Comparison of ENCODE assay signal across 14 cellular contexts in the genomic region with DNA sequence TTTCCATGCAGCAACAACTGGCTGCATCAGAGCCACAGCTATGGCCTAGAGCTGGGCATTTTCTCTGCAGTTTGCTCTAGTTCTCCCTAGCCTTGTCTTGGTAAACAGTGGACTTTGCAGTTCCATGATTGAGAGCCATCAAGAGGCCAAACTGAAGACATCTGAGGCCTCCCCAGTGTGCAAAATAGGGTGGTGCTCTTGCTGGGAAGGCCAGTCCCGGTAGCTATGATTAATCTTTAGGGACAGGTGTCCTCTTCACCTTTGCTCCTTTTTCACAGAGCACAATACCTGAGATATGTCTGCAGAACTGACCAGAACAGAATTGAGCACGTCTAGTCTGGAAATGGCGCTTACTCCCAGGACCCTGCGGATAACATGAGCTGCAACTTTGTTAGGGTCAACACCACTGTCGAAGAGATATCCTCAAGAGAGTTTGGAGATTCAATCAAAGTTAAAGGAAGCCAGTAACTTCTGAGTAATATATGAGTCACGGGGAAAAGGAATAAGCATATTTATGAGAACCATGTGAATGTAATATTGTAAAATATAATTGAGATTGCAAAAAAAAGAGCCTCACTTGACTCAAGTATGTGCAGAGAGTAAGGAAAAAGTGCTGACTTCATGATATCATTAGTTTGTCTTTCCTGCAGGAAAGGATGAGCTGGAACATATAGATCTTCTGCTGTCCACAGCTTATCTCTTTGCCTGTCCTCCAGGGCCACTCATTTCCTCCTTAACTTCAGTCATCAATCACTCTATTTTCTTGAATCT.
DNase-seq lines count a peak whose midpoint lies in the region; ATAC-seq and TF ChIP-seq lines count a peak whose summit lies in the region.
"Had no signal": no experiment of that assay in that cellular context is flagged by ENCODE, and none has a peak within 500 bp of the region (broad histone marks: within the 10 kb centered on the region; RNA-seq: fewer than 3 reads in every experiment).

No MANE protein-coding gene starts in this region.

- H3K36me3 ChIP-seq in GM23248 (ENCODE audit: low read depth): no peaks in the 10 kb centered on the region
- no peaks in the 10 kb centered on the region for H3K36me3 ChIP-seq in smooth muscle cell (ENCODE audit: low read depth)

- no peaks in the 10 kb centered on the region for H3K9me2 ChIP-seq in GM23248 (ENCODE audit: insufficient read depth)

- no peak overlapping the region for H3K4me3 Mint-ChIP-seq in WTC11

- no peaks in the 10 kb centered on the region for H3K9me3 Mint-ChIP-seq in WTC11

- CTCF ChIA-PET in WTC11 (lab: Charles Lee): interaction anchor here (0.6 to 0.7 kb wide), 2 partner anchors 22 to 295 kb away, joined by 3 read pairs; no protein-coding TSS in a partner anchor

- H3K4me1 ChIP-seq in GM23248 (ENCODE audit: insufficient read depth): peaks cover 22% of the 10 kb centered on the region
- peaks cover 7% of the 10 kb centered on the region for H3K4me1 ChIP-seq in smooth muscle cell (ENCODE audit: low read depth)

- H3K27me3 Mint-ChIP-seq in WTC11 (ENCODE audit: low read depth): no peaks in the 10 kb centered on the region

- no peak overlapping the region for H2AFZ ChIP-seq in GM23248
- no peak overlapping the region for H2AFZ ChIP-seq in smooth muscle cell (ENCODE audit: low read depth)

- peak; percentile 72 for DNase-seq in GM23248
- DNase-seq in fibroblast of mammary gland (ENCODE audit: low read depth): peak; percentile 91
- DNase-seq in smooth muscle cell (lab: John Stamatoyannopoulos, UW; ENCODE audit: unreplicated experiment): no peak
- no peak for DNase-seq in WTC11 (ENCODE audit: low spot score)
- DNase-seq in stimulated activated CD8-positive, alpha-beta memory T cell treated with anti-CD3 and anti-CD28 coated beads, Interleukin-4, amount 100 ng/mL, for 48 hours: no peak
- DNase-seq: activated CD4-positive, alpha-beta T cell treated with anti-CD3 and anti-CD28 coated beads for 1 hour; caudate nucleus; foreskin melanocyte; NCI-H524; nucleus accumbens; stimulated activated CD4-positive, alpha-beta T cell treated with anti-CD3 and anti-CD28 coated beads, Interleukin-1b, Interleukin-23, amount 100 ng/mL, for 48 hours; stimulated activated naive CD4-positive, alpha-beta T cell had no signal

- H3K4me1 Mint-ChIP-seq in WTC11: peaks cover 22% of the 10 kb centered on the region

- TF ChIP-seq CTCF in fibroblast of mammary gland (conservative IDR thresholded peaks at IDR 0.05; ENCODE audit: control insufficient read depth, insufficient read depth, low read depth, low read length) (no peak), smooth muscle cell (IDR thresholded peaks at IDR 0.05; ENCODE audit: borderline replicate concordance, insufficient read depth, poor library complexity, severe bottlenecking) (no peak), WTC11 (IDR thresholded peaks at IDR 0.05) (no peak)

- H3K9ac ChIP-seq in GM23248 (no peak overlapping the region), smooth muscle cell (ENCODE audit: low read depth) (no peak overlapping the region)

- no peaks in the 10 kb centered on the region for H4K20me1 ChIP-seq in GM23248 (ENCODE audit: insufficient read depth)
- H4K20me1 ChIP-seq in smooth muscle cell (ENCODE audit: low read depth): no peaks in the 10 kb centered on the region

- POLR2A ChIA-PET in WTC11 (lab: Charles Lee): no interaction called here

- H3K79me2 ChIP-seq in GM23248 (ENCODE audit: insufficient read depth) (no peaks in the 10 kb centered on the region), smooth muscle cell (ENCODE audit: low read depth) (no peaks in the 10 kb centered on the region)

- peak; percentile 80 for ATAC-seq in SK-N-SH treated with all-trans-retinoic acid at 6 μM for 48 hours
- no peak for ATAC-seq in WTC11
- no peak for ATAC-seq in GM21825 (IDR thresholded peaks at IDR 0.05; ENCODE audit: unreplicated experiment)

- H3K4me2 ChIP-seq in GM23248 (ENCODE audit: unreplicated experiment) (peak overlapping the region; percentile 47), smooth muscle cell (peak overlapping the region; percentile 62)

- peaks cover 11% of the 10 kb centered on the region for H3F3A ChIP-seq in GM23248 (ENCODE audit: insufficient read depth)
- H3F3A ChIP-seq in smooth muscle cell (ENCODE audit: low read depth): peaks cover 8% of the 10 kb centered on the region

- H3K9me3 ChIP-seq in GM23248 (ENCODE audit: low read depth) (no peaks in the 10 kb centered on the region), smooth muscle cell (replicated peaks; ENCODE audit: low read depth) (no peaks in the 10 kb centered on the region)

- no peak overlapping the region for H3K27ac Mint-ChIP-seq in WTC11

- H3K4me3 ChIP-seq in GM23248 (no peak overlapping the region), fibroblast of mammary gland (ENCODE audit: control insufficient read depth, low read depth, low read length) (no peak overlapping the region), smooth muscle cell (no peak overlapping the region)

- in situ Hi-C loops in GM23248 (cut with MboI): no loop called here

- H3K27ac ChIP-seq in GM23248 (no peak overlapping the region), smooth muscle cell (ENCODE audit: low read depth) (peak overlapping the region; percentile 68)

- WGBS in GM23248 (ENCODE audit: low coverage in 1 of 2, low lambda C conversion rate in 2 of 2, missing lambda C conversion rate in 2 of 2), 2 experiments: 33 to 50% methylated on average over 6 of the region's 6 CpGs
- WGBS in smooth muscle cell (ENCODE audit: low lambda C conversion rate): 62% methylated on average over 6 of the region's 6 CpGs

- no peaks in the 10 kb centered on the region for H3K36me3 Mint-ChIP-seq in WTC11

- H3K27me3 ChIP-seq in GM23248 (replicated peaks; ENCODE audit: insufficient read depth) (no peaks in the 10 kb centered on the region), smooth muscle cell (ENCODE audit: low read depth) (no peaks in the 10 kb centered on the region)

TF ChIP-seq in SK-N-SH treated with all-trans-retinoic acid at 6 μM for 48 hours, 23 proteins besides CTCF, POLR2A, EP300 and RAD21:
- TF ChIP-seq ZFP30 (CRISPR knock-in tag; IDR thresholded peaks at IDR 0.05) (no peak), PPARA (CRISPR knock-in tag; IDR thresholded peaks at IDR 0.05; ENCODE audit: borderline replicate concordance) (no peak), ZNF70 (CRISPR knock-in tag; IDR thresholded peaks at IDR 0.05) (no peak), ISL1 (CRISPR knock-in tag; IDR thresholded peaks at IDR 0.05) (peak; percentile 37; the same call in 1 of the 2 replicates), ARNTL (CRISPR knock-in tag; IDR thresholded peaks at IDR 0.05; ENCODE audit: borderline replicate concordance, low read depth) (no peak)
TF ChIP-seq in SK-N-SH treated with all-trans-retinoic acid at 6 μM for 48 hours: peak in this region for 1.

TF ChIP-seq in WTC11, 78 proteins besides CTCF, POLR2A, EP300 and RAD21 (continues in another document):
- TF ChIP-seq ZNF263 (CRISPR knock-in tag; IDR thresholded peaks at IDR 0.05; ENCODE audit: low read depth) (no peak), MLX (CRISPR knock-in tag; IDR thresholded peaks at IDR 0.05) (no peak), STAT6 (CRISPR knock-in tag; conservative IDR thresholded peaks at IDR 0.05; ENCODE audit: low read depth) (no peak), ZNF138 (CRISPR knock-in tag; conservative IDR thresholded peaks at IDR 0.05) (no peak), ZNF121 (CRISPR knock-in tag; IDR thresholded peaks at IDR 0.05) (no peak)
- TF ChIP-seq, protein P1, sequence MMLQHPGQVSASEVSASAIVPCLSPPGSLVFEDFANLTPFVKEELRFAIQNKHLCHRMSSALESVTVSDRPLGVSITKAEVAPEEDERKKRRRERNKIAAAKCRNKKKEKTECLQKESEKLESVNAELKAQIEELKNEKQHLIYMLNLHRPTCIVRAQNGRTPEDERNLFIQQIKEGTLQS (CRISPR knock-in tag; conservative IDR thresholded peaks at IDR 0.05): no peak
- TF ChIP-seq, protein P2, sequence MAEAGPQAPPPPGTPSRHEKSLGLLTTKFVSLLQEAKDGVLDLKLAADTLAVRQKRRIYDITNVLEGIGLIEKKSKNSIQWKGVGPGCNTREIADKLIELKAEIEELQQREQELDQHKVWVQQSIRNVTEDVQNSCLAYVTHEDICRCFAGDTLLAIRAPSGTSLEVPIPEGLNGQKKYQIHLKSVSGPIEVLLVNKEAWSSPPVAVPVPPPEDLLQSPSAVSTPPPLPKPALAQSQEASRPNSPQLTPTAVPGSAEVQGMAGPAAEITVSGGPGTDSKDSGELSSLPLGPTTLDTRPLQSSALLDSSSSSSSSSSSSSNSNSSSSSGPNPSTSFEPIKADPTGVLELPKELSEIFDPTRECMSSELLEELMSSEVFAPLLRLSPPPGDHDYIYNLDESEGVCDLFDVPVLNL (CRISPR knock-in tag; IDR thresholded peaks at IDR 0.05; ENCODE audit: borderline replicate concordance, low read depth): no peak

Comparison
In these comparisons a context has a peak if more than half of its experiments do, and no peak if none do; other contexts are left out.
1. DNase-seq: peak in GM23248 (single experiment) and fibroblast of mammary gland (single experiment); none in smooth muscle cell (single experiment), WTC11 (single experiment) and stimulated activated CD8-positive, alpha-beta memory T cell treated with anti-CD3 and anti-CD28 coated beads, Interleukin-4, amount 100 ng/mL, for 48 hours (single experiment).